Comparison of ENCODE assay signal across 24 cellular contexts in the genomic region with DNA sequence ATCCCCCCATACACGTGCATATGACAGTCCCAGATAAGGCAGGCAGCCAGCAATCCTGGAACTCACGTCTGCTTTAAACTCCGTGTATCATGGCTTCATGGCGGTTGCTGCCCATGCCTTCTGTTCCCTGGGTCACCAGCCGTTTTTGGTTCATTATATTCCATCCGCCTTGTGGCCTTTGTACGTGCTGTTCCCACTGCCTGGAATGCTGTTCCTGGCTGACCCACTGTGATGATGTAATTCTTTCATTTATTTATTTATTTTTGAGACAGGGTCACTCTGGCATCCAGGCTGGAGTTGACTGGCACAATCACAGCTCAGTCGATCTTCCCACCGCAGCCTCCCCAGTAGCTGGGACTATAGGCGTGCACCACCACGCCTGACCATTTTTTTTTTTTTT.
"Had no signal": no experiment of that assay in that cellular context is flagged by ENCODE, and none has a peak within 500 bp of the region (broad histone marks: within the 10 kb centered on the region; RNA-seq: fewer than 3 reads in every experiment).

No MANE protein-coding gene starts in this region.

- H3K9me3 ChIP-seq: heart left ventricle, lower lobe of right lung, ovary, right atrium auricular region, stomach, testis, tibial artery, uterus had no signal

- DNase-seq: heart left ventricle; islet precursor cell; lower lobe of right lung; mammary epithelial cell; mesendoderm; naive B cell; natural killer cell; ovary; stimulated activated CD4-positive, alpha-beta T cell treated with anti-CD3 and anti-CD28 coated beads, Interleukin-12 subunit alpha, Interleukin-12 subunit beta, amount 100 ng/mL, for 4 hours; stimulated activated CD4-positive, alpha-beta T cell treated with anti-CD3 and anti-CD28 coated beads, Interleukin-15, amount 100 ng/mL, for 24 hours; stimulated activated CD4-positive, alpha-beta T cell treated with anti-CD3 and anti-CD28 coated beads, Interleukin-2, amount 100 ng/mL, for 24 hours; stimulated activated CD4-positive, alpha-beta T cell treated with anti-CD3 and anti-CD28 coated beads, Interleukin-4, amount 100 ng/mL, for 1 hour; stimulated activated naive B cell treated with anti-CD40 and anti-IgM and Interleukin-4, amounts not matched to agents 10 μg/mL and 1 μg/mL and 100 μg/mL, for 72 hours; stimulated activated naive CD8-positive, alpha-beta T cell treated with anti-CD3 and anti-CD28 coated beads, Interleukin-15, Interleukin-2, amounts not matched to agents 100 U/mL and 50 U/mL, for 24 hours; stomach; testis; tibial artery; uterus had no signal

- H3K9me3 Mint-ChIP-seq: mesothelial cell of epicardium; naive B cell; natural killer cell; stimulated activated naive B cell treated with anti-CD40 and anti-IgM and Interleukin-4, amounts not matched to agents 10 μg/mL and 1 μg/mL and 100 μg/mL, for 72 hours; type B pancreatic cell had no signal

- H3K27ac Mint-ChIP-seq: naive B cell; natural killer cell; progenitor cell of endocrine pancreas; stimulated activated naive B cell treated with anti-CD40 and anti-IgM and Interleukin-4, amounts not matched to agents 10 μg/mL and 1 μg/mL and 100 μg/mL, for 72 hours had no signal

- ATAC-seq: heart left ventricle; lower lobe of right lung; natural killer cell; sciatic nerve; stimulated activated naive B cell treated with anti-CD40 and anti-IgM and Interleukin-4, amounts not matched to agents 10 μg/mL and 1 μg/mL and 100 μg/mL, for 72 hours; stimulated activated naive CD8-positive, alpha-beta T cell treated with anti-CD3 and anti-CD28 coated beads, Interleukin-15, Interleukin-2, amounts not matched to agents 100 U/mL and 50 U/mL, for 24 hours had no signal

- H3K27me3 ChIP-seq: heart left ventricle, ovary, right atrium auricular region, stomach, testis, tibial artery, uterus had no signal

- H3K27ac ChIP-seq: heart left ventricle, lower lobe of right lung, ovary, skin epidermis, stomach, tibial artery had no signal

- H3K27me3 Mint-ChIP-seq: type B pancreatic cell had no signal

- H3K36me3 Mint-ChIP-seq: mesothelial cell of epicardium, natural killer cell, type B pancreatic cell had no signal

- H3K36me3 ChIP-seq: heart left ventricle, lower lobe of right lung, ovary, right atrium auricular region, stomach, tibial artery, uterus had no signal

- H3K4me3 ChIP-seq: heart left ventricle, lower lobe of right lung, ovary, right atrium auricular region, skin epidermis, stomach, testis, tibial artery, uterus had no signal

- H3K4me3 Mint-ChIP-seq: mesothelial cell of epicardium; naive B cell; natural killer cell; stimulated activated naive B cell treated with anti-CD40 and anti-IgM and Interleukin-4, amounts not matched to agents 10 μg/mL and 1 μg/mL and 100 μg/mL, for 72 hours; type B pancreatic cell had no signal
